In genomic region chr11:64870176-64870892, GRCh38 we compare ENCODE assay signal across 9 cellular contexts. TPM values are rescaled to one million over a fixed set of nuclear protein-coding genes. Genes with fewer than 3 reads are reported as not detected.
A peak's percentile ranks its signal among the peaks of the same experiment; 100 is the strongest.
DNase-seq lines count a peak whose midpoint lies in the region; ATAC-seq and TF ChIP-seq lines count a peak whose summit lies in the region.
"Had no signal": no experiment of that assay in that cellular context is flagged by ENCODE, and none has a peak within 500 bp of the region (broad histone marks: within the 10 kb centered on the region; RNA-seq: fewer than 3 reads in every experiment).

No MANE protein-coding gene starts in this region.

- peak overlapping the region; percentile 49 for H3K9ac ChIP-seq in HUES6 (ENCODE audit: low read length)
- peak overlapping the region in 4 of 5 donors; percentile 27 to 76 (median 74) for H3K9ac ChIP-seq in subcutaneous abdominal adipose tissue (ENCODE audit: low read length in 5 of 5)

- H3K36me3 ChIP-seq in HUES6 (ENCODE audit: control insufficient read depth, insufficient read depth, low read length) (peaks cover 22% of the 10 kb centered on the region), adrenal gland (replicated peaks in 1 of 2) (peaks cover 0 to 36% of the 10 kb centered on the region in 2 donors), subcutaneous abdominal adipose tissue (ENCODE audit: control insufficient read depth in 5 of 5, insufficient read depth in 5 of 5, low read length in 5 of 5) (peaks cover 0 to 54% (median 45%) of the 10 kb centered on the region in 5 donors)

- intact Hi-C loops in adrenal gland (cut with DNase I), result no loop called here

- H3K4me1 ChIP-seq in HUES6 (ENCODE audit: control insufficient read depth, insufficient read depth, low read length) (peaks cover 19% of the 10 kb centered on the region; the same call in 1 of the 2 replicates), adrenal gland (replicated peaks in 1 of 2) (peaks cover 11 to 50% of the 10 kb centered on the region in 2 donors), subcutaneous abdominal adipose tissue (ENCODE audit: control insufficient read depth in 5 of 5, insufficient read depth in 5 of 5, low read length in 5 of 5) (peaks cover 34 to 74% (median 67%) of the 10 kb centered on the region in 5 donors)

- no peak for TF ChIP-seq CTCF in adrenal gland (IDR thresholded peaks at IDR 0.05)

- H3K4me3 ChIP-seq in HUES6 (ENCODE audit: low read depth, low read length) (no peak overlapping the region), adrenal gland (no peak overlapping the region), subcutaneous abdominal adipose tissue (ENCODE audit: low read depth in 1 of 5, low read length in 5 of 5) (peak overlapping the region; percentile 25 to 55 (median 46))
- H3K4me3 ChIP-seq: body of pancreas had no signal

- H3K9me3 ChIP-seq in HUES6 (ENCODE audit: control insufficient read depth, insufficient read depth, low read depth, low read length) (no peaks in the 10 kb centered on the region), adrenal gland (replicated peaks in 1 of 3) (no peaks in the 10 kb centered on the region), subcutaneous abdominal adipose tissue (ENCODE audit: control insufficient read depth in 5 of 5, low read length in 5 of 5) (no peaks in the 10 kb centered on the region)
- H3K9me3 ChIP-seq: body of pancreas had no signal

- DNase-seq in A172 (ENCODE audit: low spot score), result peak; percentile 70
- DNase-seq in adrenal gland, result peak in 3 of 7 donors; percentile 49 to 58 (median 56)
- DNase-seq in kidney glomerular epithelial cell (lab: John Stamatoyannopoulos, UW), result peak; percentile 50
- no peak for DNase-seq in D341Med (ENCODE audit: low spot score)
- DNase-seq in NCI-H345 treated with DMSO at 0.1 percent for 48 hours (lab: John Stamatoyannopoulos, UW; ENCODE audit: unreplicated experiment), result no peak

- H3K27ac ChIP-seq in HUES6 (ENCODE audit: low read depth, low read length) (no peak overlapping the region; the same call in 1 of the 2 replicates), adrenal gland (peak overlapping the region in 3 of 5 donors; percentile 34 to 76 (median 68)), subcutaneous abdominal adipose tissue (ENCODE audit: low read depth, low read length) (peak overlapping the region; percentile 98)

- no peaks in the 10 kb centered on the region for H3K27me3 ChIP-seq in HUES6 (ENCODE audit: control insufficient read depth, insufficient read depth, low read length)
- no peaks in the 10 kb centered on the region for H3K27me3 ChIP-seq in adrenal gland
- no peaks in the 10 kb centered on the region for H3K27me3 ChIP-seq in subcutaneous abdominal adipose tissue (ENCODE audit: control insufficient read depth in 5 of 5, insufficient read depth in 4 of 5, low read length in 5 of 5)
- H3K27me3 ChIP-seq: body of pancreas had no signal

- TF ChIP-seq POLR2A in adrenal gland (IDR thresholded peaks at IDR 0.05), result no peak

- WGBS in adrenal gland, 4 donors, result 37 to 68% (median 47%) methylated on average over 6 to 19 of the region's 19 CpGs

- ATAC-seq in GM21619 (IDR thresholded peaks at IDR 0.05; ENCODE audit: unreplicated experiment), result no peak

RNA-seq across cellular contexts. Expression of gene EHD1, which starts 8.1 kb away (rescaled TPM):
- total RNA-seq in A172 (2014; rRNA removed; shearing (Covaris generic)), result 81.4 and 117 TPM in 2 replicates
- total RNA-seq in adrenal gland, result 100 to 1,000 TPM in 1 of 8 donors, 10 to 100 TPM in 7; 38.5 to 107 (median 57.1) TPM
- 10 to 100 TPM; 14.3 to 50.4 (median 20.0) TPM for polyA plus RNA-seq in adrenal gland

RNA-seq across cellular contexts. Expression of gene CDC42BPG, which starts 25.9 kb away (rescaled TPM):
- total RNA-seq in A172 (2014; rRNA removed; shearing (Covaris generic)), result 3.7 and 4.1 TPM in 2 replicates
- 10 to 100 TPM in 2 of 8 donors, 1 to 10 TPM in 6; 4.9 to 12.9 (median 9.1) TPM for total RNA-seq in adrenal gland
- 1 to 10 TPM; 3.3 to 7.4 (median 4.9) TPM for polyA plus RNA-seq in adrenal gland

RNA-seq across cellular contexts. Expression of gene ATG2A, which starts 46.7 kb away (rescaled TPM):
- 10.7 and 15.1 TPM in 2 replicates for total RNA-seq in A172 (2014; rRNA removed; shearing (Covaris generic))
- 10 to 100 TPM; 27.2 to 43.5 (median 34.3) TPM for total RNA-seq in adrenal gland
- 10 to 100 TPM in 2 of 3 donors, 1 to 10 TPM in 1; 3.6 to 43.3 (median 32.4) TPM for polyA plus RNA-seq in adrenal gland

RNA-seq across cellular contexts. Expression of gene PPP2R5B, which starts 54.2 kb away (rescaled TPM):
- total RNA-seq in A172 (2014; rRNA removed; shearing (Covaris generic)), result 18.4 and 19.6 TPM in 2 replicates
- total RNA-seq in adrenal gland, result 10 to 100 TPM; 11.4 to 26.6 (median 21.2) TPM
- polyA plus RNA-seq in adrenal gland, result 10 to 100 TPM; 10.7 to 51.3 (median 25.6) TPM

RNA-seq across cellular contexts. Expression of gene MEN1, which starts 60.0 kb away (rescaled TPM):
- 14.3 and 15.0 TPM in 2 replicates for total RNA-seq in A172 (2014; rRNA removed; shearing (Covaris generic))
- 10 to 100 TPM; 19.7 to 50.6 (median 30.3) TPM for total RNA-seq in adrenal gland
- polyA plus RNA-seq in adrenal gland, result 10 to 100 TPM; 21.4 to 32.8 (median 29.1) TPM

Comparison
In these comparisons a context has a peak if more than half of its experiments do, and no peak if none do; other contexts are left out.
1. DNase-seq: peak in A172 (single experiment) and kidney glomerular epithelial cell (single experiment); none in D341Med (single experiment) and NCI-H345 treated with DMSO at 0.1 percent for 48 hours (single experiment).
2. H3K4me3 ChIP-seq: peak in subcutaneous abdominal adipose tissue (5 of 5); none in HUES6 (single experiment) and adrenal gland (0 of 4).